Comparison of ENCODE assay signal across 1 cellular context in the genomic region with DNA sequence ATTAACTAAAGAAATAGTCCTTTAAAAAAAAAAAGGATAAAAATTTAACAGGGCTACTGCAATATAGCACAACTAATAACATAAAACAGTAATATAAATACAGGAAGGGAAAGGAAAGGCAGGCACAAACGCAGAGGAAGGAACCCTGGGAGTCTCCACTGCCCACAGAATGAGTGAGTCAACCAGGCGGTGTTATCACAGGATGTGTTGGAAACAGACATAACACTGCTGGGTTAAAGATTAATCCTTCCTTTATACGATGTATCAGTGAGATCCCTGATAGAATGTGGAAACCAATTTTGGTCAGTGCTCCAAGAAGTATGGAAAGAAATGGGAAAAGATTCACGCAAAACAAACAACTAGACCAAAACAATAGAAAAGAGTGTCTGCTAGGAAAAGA.
TF ChIP-seq lines count a peak whose summit lies in the region.

No MANE protein-coding gene starts in this region.

TF ChIP-seq in HepG2, 621 proteins besides CTCF, POLR2A, EP300 and RAD21 (continued from another document and continues in another):
- TF ChIP-seq ZNF275 (CRISPR knock-in tag; IDR thresholded peaks at IDR 0.05; ENCODE audit: borderline replicate concordance) (no peak), CEBPG (CRISPR knock-in tag; IDR thresholded peaks at IDR 0.05) (0 out of 2 replicates have a peak, but pooled peaks have one; percentile 13), ARID3A (IDR thresholded peaks at IDR 0.05; ENCODE audit: low read depth, low read length) (peak; percentile 53), E2F5 (CRISPR knock-in tag; conservative IDR thresholded peaks at IDR 0.05) (no peak), NR3C1 (CRISPR knock-in tag; IDR thresholded peaks at IDR 0.05) (no peak), LCORL (IDR thresholded peaks at IDR 0.05) (no peak), LCORL (CRISPR knock-in tag; IDR thresholded peaks at IDR 0.05) (no peak), HNF4G (IDR thresholded peaks at IDR 0.05; ENCODE audit: borderline replicate concordance, low read depth, low read length) (no peak), HNF4G (CRISPR knock-in tag; IDR thresholded peaks at IDR 0.05; ENCODE audit: borderline replicate concordance, low read depth) (no peak), ZNF350 (CRISPR knock-in tag; IDR thresholded peaks at IDR 0.05; ENCODE audit: borderline replicate concordance, low read depth) (no peak), FOXA3 (CRISPR knock-in tag; IDR thresholded peaks at IDR 0.05) (peak; percentile 25; the same call in 1 of the 2 replicates), ZZZ3 (CRISPR knock-in tag; IDR thresholded peaks at IDR 0.05; ENCODE audit: borderline replicate concordance) (no peak), SETDB1 (CRISPR knock-in tag; IDR thresholded peaks at IDR 0.05; ENCODE audit: borderline replicate concordance) (no peak), DR1 (CRISPR knock-in tag; IDR thresholded peaks at IDR 0.05) (no peak), ZNF841 (CRISPR knock-in tag; IDR thresholded peaks at IDR 0.05; ENCODE audit: borderline replicate concordance) (no peak), ZNF318 (CRISPR knock-in tag; IDR thresholded peaks at IDR 0.05) (no peak), KDM4B (CRISPR knock-in tag; IDR thresholded peaks at IDR 0.05) (no peak), CHD2 (IDR thresholded peaks at IDR 0.05; ENCODE audit: low read depth, low read length) (no peak), ARHGAP35 (CRISPR knock-in tag; IDR thresholded peaks at IDR 0.05; ENCODE audit: borderline replicate concordance) (no peak), SIX1 (CRISPR knock-in tag; IDR thresholded peaks at IDR 0.05; ENCODE audit: borderline replicate concordance) (no peak), ZNF609 (CRISPR knock-in tag; IDR thresholded peaks at IDR 0.05; ENCODE audit: borderline replicate concordance) (no peak), POGZ (CRISPR knock-in tag; IDR thresholded peaks at IDR 0.05) (0 out of 2 replicates have a peak, but pooled peaks have one; percentile 25), KAT8 (CRISPR knock-in tag; IDR thresholded peaks at IDR 0.05) (peak; percentile 26; the same call in 1 of the 2 replicates), ZNF768 (CRISPR knock-in tag; IDR thresholded peaks at IDR 0.05) (no peak), KLF9 (CRISPR knock-in tag; IDR thresholded peaks at IDR 0.05; ENCODE audit: low read depth) (no peak), SOX13 (IDR thresholded peaks at IDR 0.05) (no peak), SOX13 (CRISPR knock-in tag; conservative IDR thresholded peaks at IDR 0.05 in 1 of 2, IDR thresholded peaks at IDR 0.05 in 1 of 2) (peak in 1 of 2 experiments; percentile 6; a peak in 1 of 4 replicates), NFATC3 (CRISPR knock-in tag; IDR thresholded peaks at IDR 0.05) (no peak), HOMEZ (CRISPR knock-in tag; IDR thresholded peaks at IDR 0.05; ENCODE audit: low read depth) (peak; percentile 82; the same call in 1 of the 2 replicates), ZNF546 (CRISPR knock-in tag; conservative IDR thresholded peaks at IDR 0.05) (no peak), FOXK1 (CRISPR knock-in tag; IDR thresholded peaks at IDR 0.05; ENCODE audit: borderline replicate concordance, low read depth) (no peak)
- TF ChIP-seq, protein P1, sequence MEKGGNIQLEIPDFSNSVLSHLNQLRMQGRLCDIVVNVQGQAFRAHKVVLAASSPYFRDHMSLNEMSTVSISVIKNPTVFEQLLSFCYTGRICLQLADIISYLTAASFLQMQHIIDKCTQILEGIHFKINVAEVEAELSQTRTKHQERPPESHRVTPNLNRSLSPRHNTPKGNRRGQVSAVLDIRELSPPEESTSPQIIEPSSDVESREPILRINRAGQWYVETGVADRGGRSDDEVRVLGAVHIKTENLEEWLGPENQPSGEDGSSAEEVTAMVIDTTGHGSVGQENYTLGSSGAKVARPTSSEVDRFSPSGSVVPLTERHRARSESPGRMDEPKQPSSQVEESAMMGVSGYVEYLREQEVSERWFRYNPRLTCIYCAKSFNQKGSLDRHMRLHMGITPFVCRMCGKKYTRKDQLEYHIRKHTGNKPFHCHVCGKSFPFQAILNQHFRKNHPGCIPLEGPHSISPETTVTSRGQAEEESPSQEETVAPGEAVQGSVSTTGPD (CRISPR knock-in tag; IDR thresholded peaks at IDR 0.05), result no peak
- TF ChIP-seq, protein P2, sequence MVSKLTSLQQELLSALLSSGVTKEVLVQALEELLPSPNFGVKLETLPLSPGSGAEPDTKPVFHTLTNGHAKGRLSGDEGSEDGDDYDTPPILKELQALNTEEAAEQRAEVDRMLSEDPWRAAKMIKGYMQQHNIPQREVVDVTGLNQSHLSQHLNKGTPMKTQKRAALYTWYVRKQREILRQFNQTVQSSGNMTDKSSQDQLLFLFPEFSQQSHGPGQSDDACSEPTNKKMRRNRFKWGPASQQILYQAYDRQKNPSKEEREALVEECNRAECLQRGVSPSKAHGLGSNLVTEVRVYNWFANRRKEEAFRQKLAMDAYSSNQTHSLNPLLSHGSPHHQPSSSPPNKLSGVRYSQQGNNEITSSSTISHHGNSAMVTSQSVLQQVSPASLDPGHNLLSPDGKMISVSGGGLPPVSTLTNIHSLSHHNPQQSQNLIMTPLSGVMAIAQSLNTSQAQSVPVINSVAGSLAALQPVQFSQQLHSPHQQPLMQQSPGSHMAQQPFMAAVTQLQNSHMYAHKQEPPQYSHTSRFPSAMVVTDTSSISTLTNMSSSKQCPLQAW (CRISPR knock-in tag; IDR thresholded peaks at IDR 0.05), result peak; percentile 46; the same call in 1 of the 2 replicates
